23 cellular contexts compared by ENCODE assay signal in genomic region chr5:150731669-150732068, GRCh38.
"Had no signal": no experiment of that assay in that cellular context is flagged by ENCODE, and none has a peak within 500 bp of the region (broad histone marks: within the 10 kb centered on the region; RNA-seq: fewer than 3 reads in every experiment).

No MANE protein-coding gene starts in this region.

- H3K4me3 Mint-ChIP-seq: activated B cell treated with CpG ODN at 0.5 μM for 24 hours; activated CD4-positive, alpha-beta memory T cell treated with anti-CD3 and anti-CD28 coated beads, Interleukin-2, amount 10 ng/mL, durations not matched to agents 7 days and 5 days; activated CD8-positive, alpha-beta memory T cell treated with anti-CD3 and anti-CD28 coated beads, Interleukin-2, amount 10 ng/mL, durations not matched to agents 7 days and 5 days; activated naive CD4-positive, alpha-beta T cell treated with anti-CD3 and anti-CD28 coated beads, Interleukin-2, amount 10 ng/mL, durations not matched to agents 7 days and 5 days; activated naive CD8-positive, alpha-beta T cell treated with anti-CD3 and anti-CD28 coated beads, Interleukin-2, amount 50 U/mL, for 24 hours; central memory CD8-positive, alpha-beta T cell; stimulated activated naive CD8-positive, alpha-beta T cell treated with anti-CD3 and anti-CD28 coated beads, Interleukin-15, Interleukin-2, amounts not matched to agents 100 ng/mL and 50 ng/mL, for 24 hours; T-cell had no signal

- H3K27ac Mint-ChIP-seq: activated B cell treated with CpG ODN at 0.5 μM for 24 hours; activated CD4-positive, alpha-beta memory T cell treated with anti-CD3 and anti-CD28 coated beads, Interleukin-2, amount 10 ng/mL, durations not matched to agents 7 days and 5 days; activated CD8-positive, alpha-beta memory T cell treated with anti-CD3 and anti-CD28 coated beads, Interleukin-2, amount 10 ng/mL, durations not matched to agents 7 days and 5 days; activated naive CD4-positive, alpha-beta T cell treated with anti-CD3 and anti-CD28 coated beads, Interleukin-2, amount 10 ng/mL, durations not matched to agents 7 days and 5 days; activated naive CD8-positive, alpha-beta T cell treated with anti-CD3 and anti-CD28 coated beads, Interleukin-2, amount 50 U/mL, for 24 hours; stimulated activated naive CD8-positive, alpha-beta T cell treated with anti-CD3 and anti-CD28 coated beads, Interleukin-15, Interleukin-2, amounts not matched to agents 100 ng/mL and 50 ng/mL, for 24 hours; T-cell had no signal

- DNase-seq: activated B cell treated with CpG ODN at 0.5 μM for 24 hours; activated CD4-positive, alpha-beta memory T cell treated with anti-CD3 and anti-CD28 coated beads, Interleukin-2, amount 10 ng/mL, durations not matched to agents 7 days and 5 days; activated CD4-positive, alpha-beta T cell treated with anti-CD3 and anti-CD28 coated beads for 4 hours; activated CD8-positive, alpha-beta memory T cell treated with anti-CD3 and anti-CD28 coated beads, Interleukin-2, amount 10 ng/mL, durations not matched to agents 7 days and 5 days; activated effector memory CD4-positive, alpha-beta T cell treated with Interleukin-2 at 50 U/mL for 16 hours; activated naive CD4-positive, alpha-beta T cell treated with anti-CD3 and anti-CD28 coated beads, Interleukin-2, amount 10 ng/mL, durations not matched to agents 7 days and 5 days; activated naive CD8-positive, alpha-beta T cell treated with anti-CD3 and anti-CD28 coated beads, Interleukin-2, amount 50 U/mL, for 24 hours; activated T-cell treated with anti-CD3 and anti-CD28 coated beads, Interleukin-2, amount 50 U/mL, for 1 hour; aorta; brain microvascular endothelial cell; effector CD4-positive, alpha-beta T cell; gastrocnemius medialis; left cardiac atrium; mammary epithelial cell; occipital lobe; small intestine; stimulated activated CD4-positive, alpha-beta T cell treated with anti-CD3 and anti-CD28 coated beads, Interleukin-15, amount 100 ng/mL, for 24 hours; stimulated activated CD4-positive, alpha-beta T cell treated with anti-CD3 and anti-CD28 coated beads, Interleukin-2, amount 100 ng/mL, for 48 hours; T-cell; trophoblast cell had no signal

- H3K4me3 ChIP-seq: coronary artery, gastrocnemius medialis had no signal

- H3K9me3 Mint-ChIP-seq: central memory CD8-positive, alpha-beta T cell had no signal

- H3K27ac ChIP-seq: brain microvascular endothelial cell, gastrocnemius medialis had no signal

- ATAC-seq: activated CD8-positive, alpha-beta memory T cell treated with anti-CD3 and anti-CD28 coated beads, Interleukin-2, amount 10 ng/mL, durations not matched to agents 7 days and 5 days; activated naive CD8-positive, alpha-beta T cell treated with anti-CD3 and anti-CD28 coated beads, Interleukin-2, amount 50 U/mL, for 24 hours; gastrocnemius medialis; T-cell had no signal

- H3K27me3 ChIP-seq: brain microvascular endothelial cell, gastrocnemius medialis had no signal

- H3K27me3 Mint-ChIP-seq: activated B cell treated with CpG ODN at 0.5 μM for 24 hours; activated CD4-positive, alpha-beta memory T cell treated with anti-CD3 and anti-CD28 coated beads, Interleukin-2, amount 10 ng/mL, durations not matched to agents 7 days and 5 days; activated CD8-positive, alpha-beta memory T cell treated with anti-CD3 and anti-CD28 coated beads, Interleukin-2, amount 10 ng/mL, durations not matched to agents 7 days and 5 days; activated naive CD4-positive, alpha-beta T cell treated with anti-CD3 and anti-CD28 coated beads, Interleukin-2, amount 10 ng/mL, durations not matched to agents 7 days and 5 days; activated naive CD8-positive, alpha-beta T cell treated with anti-CD3 and anti-CD28 coated beads, Interleukin-2, amount 50 U/mL, for 24 hours; central memory CD8-positive, alpha-beta T cell; stimulated activated naive CD8-positive, alpha-beta T cell treated with anti-CD3 and anti-CD28 coated beads, Interleukin-15, Interleukin-2, amounts not matched to agents 100 ng/mL and 50 ng/mL, for 24 hours; T-cell had no signal

- H3K9me3 ChIP-seq: gastrocnemius medialis had no signal
